Comparison of ENCODE assay signal across 24 cellular contexts in the genomic region with DNA sequence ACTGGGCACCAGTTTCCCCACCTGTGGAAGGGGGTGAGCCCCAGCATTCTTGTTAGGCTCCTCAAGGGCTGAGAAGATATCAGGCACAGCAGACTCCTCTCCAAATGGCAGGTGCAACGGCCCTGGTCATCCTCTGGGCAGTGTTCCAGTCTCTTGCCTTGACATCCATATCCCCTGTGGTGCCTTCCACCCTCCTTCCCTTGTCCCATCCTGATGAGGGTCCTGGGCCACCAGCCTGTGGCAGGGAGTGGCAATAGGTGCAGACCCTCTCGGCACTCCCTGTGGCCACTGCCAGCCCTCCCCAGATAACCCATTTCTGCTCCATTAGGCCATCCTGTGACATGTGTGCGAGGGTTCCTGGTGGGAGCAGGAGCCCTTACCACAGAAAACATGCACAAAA.
DNase-seq lines count a peak whose midpoint lies in the region; ATAC-seq, FAIRE-seq and TF ChIP-seq lines count a peak whose summit lies in the region.
"Had no signal": no experiment of that assay in that cellular context is flagged by ENCODE, and none has a peak within 500 bp of the region (broad histone marks: within the 10 kb centered on the region; RNA-seq: fewer than 3 reads in every experiment).

No MANE protein-coding gene starts in this region.

- no peak overlapping the region for H2BK5ac ChIP-seq in trophoblast cell (ENCODE audit: low read depth, low read length, poor library complexity)

- peak overlapping the region; percentile 18 for H3K4me3 ChIP-seq in trophoblast cell (ENCODE audit: low read depth, low read length)
- no peak overlapping the region for H3K4me3 ChIP-seq in endodermal cell (ENCODE audit: low read length)
- no peak overlapping the region for H3K4me3 ChIP-seq in small intestine (ENCODE audit: low read depth in 1 of 2, low read length in 2 of 2)
- H3K4me3 ChIP-seq: A549; BLaER1 treated with 17β-estradiol and CSF1 and Interleukin-3, amounts not matched to agents 10 nM and 100 nM; GM23338 had no signal

- H3K79me2 ChIP-seq in trophoblast cell (ENCODE audit: control insufficient read depth, insufficient read depth, low read length, poor library complexity), result no peaks in the 10 kb centered on the region

- no peak overlapping the region for H4K8ac ChIP-seq in trophoblast cell (ENCODE audit: low read depth, low read length)

- ATAC-seq in HG03175 (IDR thresholded peaks at IDR 0.05; ENCODE audit: unreplicated experiment), result no peak
- ATAC-seq: A549, GM23338, HCT116 had no signal

- H3K23ac ChIP-seq in trophoblast cell (ENCODE audit: low read length), result no peak overlapping the region

- no peak overlapping the region for H2AK5ac ChIP-seq in trophoblast cell (ENCODE audit: low read length)

- H3K27me3 ChIP-seq in trophoblast cell (ENCODE audit: insufficient read depth, low read length) (no peaks in the 10 kb centered on the region), endodermal cell (ENCODE audit: control insufficient read depth, insufficient read depth, low read length, poor library complexity, severe bottlenecking) (peaks cover 75% of the 10 kb centered on the region), small intestine (ENCODE audit: control insufficient read depth in 2 of 2, insufficient read depth in 2 of 2, low read length in 2 of 2) (no peaks in the 10 kb centered on the region)
- H3K27me3 ChIP-seq: BE2C; BLaER1 treated with 17β-estradiol and CSF1 and Interleukin-3, amounts not matched to agents 10 nM and 100 nM had no signal

- H2AFZ ChIP-seq in trophoblast cell (ENCODE audit: insufficient read depth, low read length, poor library complexity), result no peak overlapping the region
- H2AFZ ChIP-seq: GM23338 had no signal

- WGBS in trophoblast cell (ENCODE audit: extremely low coverage, insufficient coverage, insufficient read length), result no CpG with 5 or more reads among the region's 3 CpGs
- WGBS in endodermal cell (ENCODE audit: insufficient coverage in 1 of 2, insufficient read length in 1 of 2), 2 experiments, result 78 to 92% methylated on average over 1 to 3 of the region's 3 CpGs
- WGBS in small intestine, 3 donors, result 63 to 82% (median 68%) methylated on average over 3 of the region's 3 CpGs

- no peaks in the 10 kb centered on the region for H3K36me3 ChIP-seq in trophoblast cell (ENCODE audit: control insufficient read depth in 1 of 2, insufficient read depth in 2 of 2, low read length in 2 of 2)
- no peaks in the 10 kb centered on the region for H3K36me3 ChIP-seq in endodermal cell (ENCODE audit: control insufficient read depth, insufficient read depth, low read length)
- no peaks in the 10 kb centered on the region for H3K36me3 ChIP-seq in small intestine (ENCODE audit: control insufficient read depth in 2 of 2, insufficient read depth in 2 of 2, low read length in 2 of 2)
- H3K36me3 ChIP-seq: BE2C; BLaER1 treated with 17β-estradiol and CSF1 and Interleukin-3, amounts not matched to agents 10 nM and 100 nM had no signal

- no peaks in the 10 kb centered on the region for H3K36me3 Mint-ChIP-seq in glutamatergic neuron (ENCODE audit: unreplicated experiment)
- H3K36me3 Mint-ChIP-seq in endodermal cell (ENCODE audit: low read depth), result no peaks in the 10 kb centered on the region
- H3K36me3 Mint-ChIP-seq: CD14-positive monocyte; CD8-positive, alpha-beta memory T cell had no signal

- H2BK120ac ChIP-seq in trophoblast cell (ENCODE audit: insufficient read depth, low read length, poor library complexity), result no peak overlapping the region

- H3K4me1 ChIP-seq in trophoblast cell (ENCODE audit: control insufficient read depth in 1 of 2, insufficient read depth in 2 of 2, low read length in 2 of 2) (peaks cover 0 to 2% of the 10 kb centered on the region in 2 experiments), endodermal cell (ENCODE audit: control insufficient read depth, insufficient read depth, low read length) (peaks cover 3% of the 10 kb centered on the region), small intestine (ENCODE audit: control insufficient read depth in 2 of 2, insufficient read depth in 1 of 2, low read depth in 1 of 2, low read length in 1 of 2) (no peaks in the 10 kb centered on the region)
- H3K4me1 ChIP-seq: A549, BE2C had no signal

- H3K27ac ChIP-seq in trophoblast cell (ENCODE audit: low read depth, low read length), result no peak overlapping the region
- H3K27ac ChIP-seq in endodermal cell (ENCODE audit: low read depth, low read length), result no peak overlapping the region
- H3K27ac ChIP-seq in small intestine (ENCODE audit: low read depth in 1 of 2, low read length in 1 of 2), result no peak overlapping the region
- H3K27ac ChIP-seq: A549; BLaER1 treated with 17β-estradiol and CSF1 and Interleukin-3, amounts not matched to agents 10 nM and 100 nM had no signal

- H3K4me2 ChIP-seq in trophoblast cell (ENCODE audit: low read length), result no peak overlapping the region
- H3K4me2 ChIP-seq: A549; BLaER1 treated with 17β-estradiol and CSF1 and Interleukin-3, amounts not matched to agents 10 nM and 100 nM; GM23338 had no signal

- FAIRE-seq in small intestine (lab: Jason Lieb, UNC), result no peak
- FAIRE-seq: A549, G401.6, GM18507 had no signal

- in situ Hi-C loops in G401 (cut with HindIII; ENCODE audit: low sequenced_read_pairs), result no loop called here

- H3K27me3 Mint-ChIP-seq in glutamatergic neuron (ENCODE audit: unreplicated experiment) (peaks cover 8% of the 10 kb centered on the region), endodermal cell (ENCODE audit: insufficient read depth) (peaks cover 58% of the 10 kb centered on the region)
- H3K27me3 Mint-ChIP-seq: CD4-positive, alpha-beta T cell had no signal

- H4K12ac ChIP-seq in trophoblast cell (ENCODE audit: low read depth, low read length), result no peak overlapping the region

- no peaks in the 10 kb centered on the region for H3K79me1 ChIP-seq in trophoblast cell (ENCODE audit: low read length)

- H3K9ac ChIP-seq in trophoblast cell (ENCODE audit: low read length), result no peak overlapping the region
- no peak overlapping the region for H3K9ac ChIP-seq in endodermal cell (ENCODE audit: extremely low read depth, low read length, poor library complexity, severe bottlenecking)
- H3K9ac ChIP-seq: BLaER1 treated with 17β-estradiol and CSF1 and Interleukin-3, amounts not matched to agents 10 nM and 100 nM had no signal

- DNase-seq in G401 (ENCODE audit: low spot score), result peak; percentile 25
- DNase-seq in glutamatergic neuron, result peak; percentile 8
- no peak for DNase-seq in trophoblast cell
- DNase-seq in endodermal cell, result no peak
- no peak for DNase-seq in small intestine
- DNase-seq: 8988T; ACHN; AML-193; BE2C; Calu3; CD4-positive, alpha-beta T cell; CD8-positive, alpha-beta memory T cell; COR-L47; DMS53; DMS79 treated with DMSO at 0.1 percent for 48 hours; H9 had no signal

- no peak overlapping the region for H4K91ac ChIP-seq in trophoblast cell (ENCODE audit: low read depth, low read length)

- no peak for TF ChIP-seq CTCF in glutamatergic neuron (IDR thresholded peaks at IDR 0.05; ENCODE audit: partially characterized antibody, unreplicated experiment)
- no peak for TF ChIP-seq CTCF in endodermal cell (conservative IDR thresholded peaks at IDR 0.05)

- H3K18ac ChIP-seq in trophoblast cell (ENCODE audit: low read length), result no peak overlapping the region

- H3K4me3 Mint-ChIP-seq in glutamatergic neuron (ENCODE audit: unreplicated experiment) (no peak overlapping the region), endodermal cell (no peak overlapping the region)
- H3K4me3 Mint-ChIP-seq: CD14-positive monocyte; CD4-positive, alpha-beta T cell; CD8-positive, alpha-beta memory T cell; GM23338; H9 had no signal

- H3K27ac Mint-ChIP-seq in glutamatergic neuron (ENCODE audit: unreplicated experiment) (no peak overlapping the region), endodermal cell (no peak overlapping the region)
- H3K27ac Mint-ChIP-seq: CD14-positive monocyte; CD4-positive, alpha-beta T cell; GM23338 had no signal

- H2BK12ac ChIP-seq in trophoblast cell (ENCODE audit: low read length), result no peak overlapping the region

- H3K9me3 ChIP-seq in trophoblast cell (ENCODE audit: insufficient read depth, low read depth, low read length), result peaks cover 3% of the 10 kb centered on the region
- no peaks in the 10 kb centered on the region for H3K9me3 ChIP-seq in endodermal cell (ENCODE audit: control insufficient read depth, low read length)
- no peaks in the 10 kb centered on the region for H3K9me3 ChIP-seq in small intestine (ENCODE audit: control insufficient read depth, low read depth)
- H3K9me3 ChIP-seq: A549; BE2C; BLaER1 treated with 17β-estradiol and CSF1 and Interleukin-3, amounts not matched to agents 10 nM and 100 nM had no signal

- H3K4ac ChIP-seq in trophoblast cell (ENCODE audit: low read depth, low read length), result no peak overlapping the region

- H3K9me3 Mint-ChIP-seq in glutamatergic neuron (ENCODE audit: unreplicated experiment) (peaks cover 1% of the 10 kb centered on the region), endodermal cell (no peaks in the 10 kb centered on the region)
- H3K9me3 Mint-ChIP-seq: CD14-positive monocyte; CD4-positive, alpha-beta T cell; CD8-positive, alpha-beta memory T cell; GM23338; H9 had no signal

- H3K14ac ChIP-seq in trophoblast cell (ENCODE audit: low read length), result no peak overlapping the region

- H3K4me1 Mint-ChIP-seq in glutamatergic neuron (ENCODE audit: low read depth, unreplicated experiment) (no peaks in the 10 kb centered on the region), endodermal cell (peaks cover 30% of the 10 kb centered on the region)
- H3K4me1 Mint-ChIP-seq: CD14-positive monocyte; CD8-positive, alpha-beta memory T cell; GM23338 had no signal

Comparison
In these comparisons a context has a peak if more than half of its experiments do, and no peak if none do; other contexts are left out.
1. DNase-seq: peak in G401 (single experiment) and glutamatergic neuron (single experiment); none in trophoblast cell (0 of 2), endodermal cell (single experiment) and small intestine (single experiment).